8 cellular contexts compared by ENCODE assay signal in genomic region chr16:57576429-57576870, GRCh38. TPM values are rescaled to one million over a fixed set of nuclear protein-coding genes. Genes with fewer than 3 reads are reported as not detected.
DNase-seq lines count a peak whose midpoint lies in the region; ATAC-seq and TF ChIP-seq lines count a peak whose summit lies in the region.

No MANE protein-coding gene starts in this region.

- peak; percentile 60 for ATAC-seq in HG02884 (IDR thresholded peaks at IDR 0.05; ENCODE audit: unreplicated experiment)
- ATAC-seq in left lobe of liver, result peak; percentile 93
- no peak for ATAC-seq in HG03565 (IDR thresholded peaks at IDR 0.05; ENCODE audit: unreplicated experiment)

- TF ChIP-seq CTCF in GM12872 (IDR thresholded peaks at IDR 0.05; ENCODE audit: insufficient read depth, low read depth, low read length), result peak; percentile 100

- no peak overlapping the region for H3K27ac ChIP-seq in caudate nucleus (ENCODE audit: low read depth, low read length)

- DNase-seq in NCI-H226, result peak; percentile 22
- peak; percentile 68 for DNase-seq in activated CD4-positive, CD25-positive, alpha-beta regulatory T cell treated with anti-CD3 and anti-CD28 coated beads, Interleukin-2, amount 50 U/mL, for 16 hours (ENCODE audit: low read depth, low spot score)
- DNase-seq in caudate nucleus (lab: John Stamatoyannopoulos, UW), result peak in 48 of 61 donors; percentile 9 to 82 (median 39)
- DNase-seq in left lobe of liver (ENCODE audit: low spot score), result peak; percentile 69
- DNase-seq in stimulated activated CD4-positive, alpha-beta T cell treated with anti-CD3 and anti-CD28 coated beads, Interleukin-4, amount 100 ng/mL, for 4 hours, result peak; percentile 67 to 79

RNA-seq across cellular contexts. Expression of gene ADGRG5, which starts 34.0 kb away (rescaled TPM):
- total RNA-seq in left lobe of liver, result 0.10 TPM

RNA-seq across cellular contexts. Expression of gene CCDC102A, which starts 40.1 kb away (rescaled TPM):
- total RNA-seq in left lobe of liver, result 0.83 TPM

RNA-seq across cellular contexts. Expression of gene ADGRG1, which starts 52.0 kb away (rescaled TPM):
- total RNA-seq in left lobe of liver, result 5.1 TPM

Comparison
In these comparisons a context has a peak if more than half of its experiments do, and no peak if none do; other contexts are left out.
1. DNase-seq: peak in every context shown above with its lines; median percentile 73 in stimulated activated CD4-positive, alpha-beta T cell treated with anti-CD3 and anti-CD28 coated beads, Interleukin-4, amount 100 ng/mL, for 4 hours; 69 in left lobe of liver; 68 in activated CD4-positive, CD25-positive, alpha-beta regulatory T cell treated with anti-CD3 and anti-CD28 coated beads, Interleukin-2, amount 50 U/mL, for 16 hours; 39 in caudate nucleus; 22 in NCI-H226.